In the genomic region with DNA sequence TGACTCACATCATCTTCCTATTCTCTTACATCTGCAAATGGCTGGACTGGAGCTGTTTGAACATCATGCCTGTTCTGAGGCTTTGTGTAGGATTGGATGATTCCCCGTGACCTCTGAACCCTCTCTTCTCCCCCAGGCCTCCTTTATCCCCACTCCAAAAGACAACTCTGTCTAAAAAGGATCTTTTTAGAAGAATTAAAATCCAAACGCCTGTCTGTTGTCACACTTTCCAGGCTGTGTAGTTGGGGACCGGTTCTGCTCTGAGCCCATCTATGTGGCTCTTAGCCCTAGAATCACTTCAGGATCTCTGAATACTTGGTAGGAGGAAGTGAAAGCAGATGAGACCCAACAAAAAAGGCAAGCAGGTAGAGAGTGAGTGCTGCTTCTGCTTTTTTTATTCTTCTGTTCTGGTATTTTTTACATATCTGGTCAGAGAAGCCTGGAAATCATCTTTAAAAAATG, we compare ENCODE assay signal across 8 cellular contexts. TPM values are rescaled to one million over a fixed set of nuclear protein-coding genes. Genes with fewer than 3 reads are reported as not detected.
DNase-seq lines count a peak whose midpoint lies in the region; ATAC-seq and TF ChIP-seq lines count a peak whose summit lies in the region.

No MANE protein-coding gene starts in this region.

- TF ChIP-seq CTCF in GM12875 (IDR thresholded peaks at IDR 0.05; ENCODE audit: borderline replicate concordance, insufficient read depth, low read depth, low read length) (no peak), Calu3 (IDR thresholded peaks at IDR 0.05; ENCODE audit: unreplicated experiment) (no peak), psoas muscle (IDR thresholded peaks at IDR 0.05) (no peak)

- peak overlapping the region; percentile 47 to 50 for H3K9ac ChIP-seq in duodenal mucosa (ENCODE audit: low read depth in 1 of 2, low read length in 2 of 2)

- H3K27me3 Mint-ChIP-seq in Calu3 (ENCODE audit: unreplicated experiment), result no peaks in the 10 kb centered on the region

- H3K9me3 ChIP-seq in duodenal mucosa (ENCODE audit: control insufficient read depth in 1 of 2, low read length in 2 of 2) (no peaks in the 10 kb centered on the region), psoas muscle (no peaks in the 10 kb centered on the region)

- peak overlapping the region; percentile 39 for H3K27ac ChIP-seq in duodenal mucosa (ENCODE audit: low read depth, low read length)
- H3K27ac ChIP-seq in psoas muscle, result no peak overlapping the region

- no peaks in the 10 kb centered on the region for H3K9me3 Mint-ChIP-seq in Calu3 (ENCODE audit: low read depth, unreplicated experiment)

- H3K4me3 ChIP-seq in GM12875 (ENCODE audit: low read depth, low read length) (peak overlapping the region; percentile 50), duodenal mucosa (ENCODE audit: low read depth in 1 of 2, low read length in 2 of 2) (peak overlapping the region; percentile 36 to 70), psoas muscle (no peak overlapping the region)

- H3K36me3 Mint-ChIP-seq in Calu3 (ENCODE audit: insufficient read depth, unreplicated experiment), result peaks cover 10% of the 10 kb centered on the region

- peaks cover 6 to 11% of the 10 kb centered on the region in 2 donors for H3K4me1 ChIP-seq in duodenal mucosa (ENCODE audit: control insufficient read depth in 1 of 2, insufficient read depth in 2 of 2, low read length in 2 of 2)
- H3K4me1 ChIP-seq in psoas muscle, result no peaks in the 10 kb centered on the region

- 89 to 95% (median 92%) methylated on average over 3 of the region's 3 CpGs for WGBS in psoas muscle, 3 donors

- peaks cover 41% of the 10 kb centered on the region for H3K4me1 Mint-ChIP-seq in Calu3 (ENCODE audit: low read depth, unreplicated experiment)

- no peak for DNase-seq in stimulated activated CD4-positive, alpha-beta T cell treated with anti-CD3 and anti-CD28 coated beads, Interleukin-4, amount 100 ng/mL, for 1 hour
- DNase-seq in Calu3 (no peak), psoas muscle (no peak), middle frontal gyrus (ENCODE audit: extremely low spot score, low spot score) (no peak)

- no TSS peak for BruUV-seq in Calu3 (replicated peaks; lab: Mats Ljungman, UMichigan)

- H3K36me3 ChIP-seq in duodenal mucosa (ENCODE audit: control insufficient read depth in 1 of 2, insufficient read depth in 2 of 2, low read length in 2 of 2) (no peaks in the 10 kb centered on the region), psoas muscle (ENCODE audit: insufficient read depth in 1 of 2, low read depth in 1 of 2) (no peaks in the 10 kb centered on the region)

- no peak overlapping the region for H3K4me3 Mint-ChIP-seq in Calu3 (ENCODE audit: low read depth, unreplicated experiment)

- intact Hi-C loops in Calu3 (cut with micrococcal nuclease; ENCODE audit: unreplicated experiment) (no loop called here), psoas muscle (cut with DNase I) (no loop called here)

- ATAC-seq in GM21528 (IDR thresholded peaks at IDR 0.05; ENCODE audit: low FRiP score, unreplicated experiment) (peak; percentile 76), HG03575 (IDR thresholded peaks at IDR 0.05; ENCODE audit: extremely low read depth, insufficient number of reproducible peaks, low FRiP score, unreplicated experiment) (peak; percentile 44), psoas muscle (no peak)

- H3K27ac Mint-ChIP-seq in Calu3 (ENCODE audit: unreplicated experiment), result no peak overlapping the region

- H3K27me3 ChIP-seq in duodenal mucosa (ENCODE audit: control insufficient read depth in 1 of 2, insufficient read depth in 2 of 2, low read length in 2 of 2) (no peaks in the 10 kb centered on the region), psoas muscle (ENCODE audit: insufficient read depth in 3 of 3, low read length in 2 of 3) (no peaks in the 10 kb centered on the region)

- CTCF ChIA-PET in Calu3 (lab: Charles Lee), result interaction anchor here (0.7 kb wide), 1 partner anchor 324 kb away, joined by 5 read pairs; no protein-coding TSS in a partner anchor

RNA-seq across cellular contexts. Expression of gene SP140, which starts 0.6 kb away (rescaled TPM):
- total RNA-seq in Calu3 (2022), result 10.9 and 13.0 TPM in 2 replicates
- total RNA-seq in psoas muscle, result under 1 TPM; 0.32 to 0.59 (median 0.49) TPM
- under 1 TPM; 0.19 to 0.35 (median 0.23) TPM for polyA plus RNA-seq in psoas muscle

RNA-seq across cellular contexts. Expression of gene SP110, which starts 6.3 kb away (rescaled TPM):
- 56.7 and 107 TPM in 2 replicates for total RNA-seq in Calu3 (2022)
- total RNA-seq in psoas muscle, result 10 to 100 TPM in 1 of 4 donors, 1 to 10 TPM in 3; 5.2 to 15.9 (median 7.3) TPM
- polyA plus RNA-seq in psoas muscle, result 10 to 100 TPM in 1 of 3 donors, 1 to 10 TPM in 2; 3.4 to 11.8 (median 4.2) TPM

Comparison
In these comparisons a context has a peak if more than half of its experiments do, and no peak if none do; other contexts are left out.
1. ATAC-seq: peak in GM21528 (single experiment) and HG03575 (single experiment); none in psoas muscle (0 of 4).